ENCODE assay signal across 22 cellular contexts in genomic region chr1:240294566-240294965, GRCh38.
DNase-seq lines count a peak whose midpoint lies in the region; ATAC-seq and TF ChIP-seq lines count a peak whose summit lies in the region.
"Had no signal": no experiment of that assay in that cellular context is flagged by ENCODE, and none has a peak within 500 bp of the region (broad histone marks: within the 10 kb centered on the region; RNA-seq: fewer than 3 reads in every experiment).

No MANE protein-coding gene starts in this region.

- intact Hi-C loops in tibial artery (cut with DNase I; ENCODE audit: low total_unique reads): no loop called here

- no peaks in the 10 kb centered on the region for H3K4me1 ChIP-seq in tibial artery
- H3K4me1 ChIP-seq: left lung, stomach had no signal

- ATAC-seq in GM21423 (IDR thresholded peaks at IDR 0.05; ENCODE audit: unreplicated experiment): no peak
- ATAC-seq in GM21576 (IDR thresholded peaks at IDR 0.05; ENCODE audit: unreplicated experiment): no peak
- ATAC-seq: HepG2; left lung; naive thymus-derived CD8-positive, alpha-beta T cell; sciatic nerve had no signal

- no peaks in the 10 kb centered on the region for H3K27me3 ChIP-seq in tibial artery
- H3K27me3 ChIP-seq: left lung, stomach, tibial nerve had no signal

- TF ChIP-seq CTCF in choroid plexus epithelial cell (conservative IDR thresholded peaks at IDR 0.05; ENCODE audit: low read depth, low read length): peak; percentile 25
- TF ChIP-seq CTCF in tibial artery (IDR thresholded peaks at IDR 0.05): no peak

- no peaks in the 10 kb centered on the region for H3K36me3 ChIP-seq in tibial artery
- H3K36me3 ChIP-seq: left lung, stomach, tibial nerve had no signal

- DNase-seq in LHCN-M2 (ENCODE audit: low read depth) (peak; percentile 88), choroid plexus epithelial cell (ENCODE audit: low read depth) (peak; percentile 10), left kidney (ENCODE audit: low read depth, low spot score) (peak; percentile 28), NCI-H1417 (lab: John Stamatoyannopoulos, UW) (no peak), tibial artery (no peak)
- DNase-seq: activated naive CD4-positive, alpha-beta T cell treated with anti-CD3 and anti-CD28 coated beads, Interleukin-2, amount 50 U/mL, for 16 hours; amygdala; CD4-positive, alpha-beta T cell; central memory CD4-positive, alpha-beta T cell; glutamatergic neuron; left lung; naive thymus-derived CD8-positive, alpha-beta T cell; NCI-H2029; Right ventricle myocardium superior; stomach; T-helper 9 cell had no signal

- H3K4me3 ChIP-seq in choroid plexus epithelial cell (ENCODE audit: low read depth, low read length) (no peak overlapping the region), tibial artery (no peak overlapping the region)
- H3K4me3 ChIP-seq: left lung, stomach, tibial nerve had no signal

- no peaks in the 10 kb centered on the region for H3K9me3 ChIP-seq in tibial artery
- H3K9me3 ChIP-seq: left lung, stomach, tibial nerve had no signal

- H3K27ac ChIP-seq in tibial artery: no peak overlapping the region
- H3K27ac ChIP-seq: HL-60, left lung, stomach, tibial nerve had no signal

Comparison
In these comparisons a context has a peak if more than half of its experiments do, and no peak if none do; other contexts are left out.
1. DNase-seq: peak in LHCN-M2 (single experiment), choroid plexus epithelial cell (single experiment) and left kidney (single experiment); none in NCI-H1417 (0 of 3) and tibial artery (0 of 2).